In genomic region chr17:81422776-81423697, GRCh38 we compare ENCODE assay signal across 8 cellular contexts. TPM values are rescaled to one million over a fixed set of nuclear protein-coding genes. Genes with fewer than 3 reads are reported as not detected.
DNase-seq lines count a peak whose midpoint lies in the region; ATAC-seq and TF ChIP-seq lines count a peak whose summit lies in the region.

No MANE protein-coding gene starts in this region.

- WGBS in esophagus, 2 donors, result 12 to 28% methylated on average over 31 to 34 of the region's 34 CpGs

- peak; percentile 91 for DNase-seq in AG08395 (ENCODE audit: low spot score)
- peak; percentile 93 for DNase-seq in PC-3
- peak; percentile 95 for DNase-seq in myocyte (ENCODE audit: low read depth)
- DNase-seq in activated T-cell treated with anti-CD3 and anti-CD28 coated beads, Interleukin-2, amount 50 U/mL, for 48 hours, result no peak
- DNase-seq in GM19238 (ENCODE audit: insufficient read length, low spot score), result no peak
- DNase-seq in progenitor cell of endocrine pancreas (ENCODE audit: low spot score, unreplicated experiment), result no peak
- no peak for DNase-seq in left lobe of liver (ENCODE audit: low spot score)

- no peaks in the 10 kb centered on the region for H3K9me3 ChIP-seq in PC-3 (ENCODE audit: low read length)
- H3K9me3 ChIP-seq in esophagus (ENCODE audit: control insufficient read depth in 2 of 2, insufficient read depth in 1 of 2, low read depth in 1 of 2, low read length in 1 of 2), result peaks cover 0 to 3% of the 10 kb centered on the region in 2 donors

- BruUV-seq in PC-3 (replicated peaks; lab: Mats Ljungman, UMichigan), result no TSS peak

- no peak overlapping the region for H3K4me3 Mint-ChIP-seq in progenitor cell of endocrine pancreas (ENCODE audit: low read depth)

- H3K27ac ChIP-seq in PC-3 (ENCODE audit: low read length) (peak overlapping the region; percentile 96), esophagus (ENCODE audit: low read depth in 2 of 2, low read length in 1 of 2) (peak overlapping the region; percentile 38 to 77)

- ATAC-seq in PC-3 (peak; percentile 71), left lobe of liver (no peak)

- H3K36me3 ChIP-seq in PC-3 (ENCODE audit: low read depth, low read length) (no peaks in the 10 kb centered on the region), esophagus (ENCODE audit: control insufficient read depth in 2 of 2, insufficient read depth in 2 of 2, low read length in 1 of 2) (no peaks in the 10 kb centered on the region)

- peak overlapping the region; percentile 49; the same call in 1 of the 2 replicates for H3K4me3 ChIP-seq in PC-3 (ENCODE audit: low read length)
- H3K4me3 ChIP-seq in esophagus (ENCODE audit: low read depth in 1 of 2, low read length in 2 of 2), result no peak overlapping the region

- H3K27me3 Mint-ChIP-seq in progenitor cell of endocrine pancreas, result no peaks in the 10 kb centered on the region

- peaks cover 25% of the 10 kb centered on the region; the same call in 1 of the 2 replicates for H3K79me2 ChIP-seq in PC-3 (ENCODE audit: low read length)

- no peak overlapping the region for H3K27ac Mint-ChIP-seq in progenitor cell of endocrine pancreas

- no peaks in the 10 kb centered on the region for H3K36me3 Mint-ChIP-seq in progenitor cell of endocrine pancreas (ENCODE audit: insufficient read depth)

- H3K9me2 ChIP-seq in PC-3 (replicated peaks; ENCODE audit: low read length), result no peaks in the 10 kb centered on the region

- H3K27me3 ChIP-seq in PC-3 (ENCODE audit: low read length), result no peaks in the 10 kb centered on the region
- no peaks in the 10 kb centered on the region for H3K27me3 ChIP-seq in esophagus (ENCODE audit: control insufficient read depth in 1 of 2, insufficient read depth in 2 of 2, low read length in 2 of 2)

- H3K9me3 Mint-ChIP-seq in progenitor cell of endocrine pancreas (ENCODE audit: low read depth), result no peaks in the 10 kb centered on the region

- no peaks in the 10 kb centered on the region for H3K4me1 Mint-ChIP-seq in progenitor cell of endocrine pancreas (ENCODE audit: low read depth)

- peaks cover 3% of the 10 kb centered on the region for H3F3A ChIP-seq in PC-3 (ENCODE audit: low read length, unreplicated experiment)

- H2AFZ ChIP-seq in PC-3 (ENCODE audit: low read length), result 0 out of 2 replicates have a peak overlapping the region, but pooled peaks have one; percentile 5

- peak overlapping the region; percentile 83 for H3K4me2 ChIP-seq in PC-3 (ENCODE audit: low read length)

- POLR2A ChIA-PET in PC-3 (lab: Charles Lee; ENCODE audit: unreplicated experiment), result interaction anchor here (0.6 to 1.8 kb wide), 2 partner anchors 28 to 115 kb away, joined by 9 to 12 read pairs; partner anchors contain the start of gene BAHCC1

- H3K4me1 ChIP-seq in PC-3 (ENCODE audit: insufficient read depth, low read length) (peaks cover 42% of the 10 kb centered on the region), esophagus (ENCODE audit: control insufficient read depth in 2 of 2, insufficient read depth in 2 of 2, low read length in 1 of 2) (peaks cover 22 to 62% of the 10 kb centered on the region in 2 donors)

- TF ChIP-seq CTCF in PC-3 (conservative IDR thresholded peaks at IDR 0.05; ENCODE audit: low read depth, low read length) (no peak), progenitor cell of endocrine pancreas (IDR thresholded peaks at IDR 0.05; ENCODE audit: unreplicated experiment) (no peak)

- H4K20me1 ChIP-seq in PC-3 (ENCODE audit: low read length), result no peaks in the 10 kb centered on the region

- H3K9ac ChIP-seq in PC-3 (ENCODE audit: low read length), result peak overlapping the region; percentile 87

- CTCF ChIA-PET in PC-3 (lab: Charles Lee), result interaction anchor here (0.6 kb wide), 1 partner anchor 77 kb away, joined by 4 read pairs; no protein-coding TSS in a partner anchor

- intact Hi-C loops in PC-3 (cut with micrococcal nuclease), result no loop called here

RNA-seq across cellular contexts. Expression of gene BAHCC1, which starts 27.8 kb away (rescaled TPM):
- total RNA-seq in PC-3 (2014; rRNA removed), result 9.9 and 16.9 TPM in 2 replicates
- polyA plus RNA-seq in esophagus, result 1 to 10 TPM; 3.0 to 9.1 TPM
- 5.5 and 5.7 TPM in 2 replicates for total RNA-seq in myocyte
- 7.3 TPM for polyA plus RNA-seq in myocyte (2012)
- total RNA-seq in progenitor cell of endocrine pancreas, result 36.9 and 40.5 TPM in 2 replicates
- 8.0 TPM for total RNA-seq in left lobe of liver

Comparison
In these comparisons a context has a peak if more than half of its experiments do, and no peak if none do; other contexts are left out.
1. DNase-seq: peak in AG08395 (single experiment), PC-3 (single experiment) and myocyte (single experiment); none in activated T-cell treated with anti-CD3 and anti-CD28 coated beads, Interleukin-2, amount 50 U/mL, for 48 hours (0 of 2), GM19238 (single experiment), progenitor cell of endocrine pancreas (single experiment) and left lobe of liver (single experiment).